ENCODE assay signal across 8 cellular contexts in the genomic region with DNA sequence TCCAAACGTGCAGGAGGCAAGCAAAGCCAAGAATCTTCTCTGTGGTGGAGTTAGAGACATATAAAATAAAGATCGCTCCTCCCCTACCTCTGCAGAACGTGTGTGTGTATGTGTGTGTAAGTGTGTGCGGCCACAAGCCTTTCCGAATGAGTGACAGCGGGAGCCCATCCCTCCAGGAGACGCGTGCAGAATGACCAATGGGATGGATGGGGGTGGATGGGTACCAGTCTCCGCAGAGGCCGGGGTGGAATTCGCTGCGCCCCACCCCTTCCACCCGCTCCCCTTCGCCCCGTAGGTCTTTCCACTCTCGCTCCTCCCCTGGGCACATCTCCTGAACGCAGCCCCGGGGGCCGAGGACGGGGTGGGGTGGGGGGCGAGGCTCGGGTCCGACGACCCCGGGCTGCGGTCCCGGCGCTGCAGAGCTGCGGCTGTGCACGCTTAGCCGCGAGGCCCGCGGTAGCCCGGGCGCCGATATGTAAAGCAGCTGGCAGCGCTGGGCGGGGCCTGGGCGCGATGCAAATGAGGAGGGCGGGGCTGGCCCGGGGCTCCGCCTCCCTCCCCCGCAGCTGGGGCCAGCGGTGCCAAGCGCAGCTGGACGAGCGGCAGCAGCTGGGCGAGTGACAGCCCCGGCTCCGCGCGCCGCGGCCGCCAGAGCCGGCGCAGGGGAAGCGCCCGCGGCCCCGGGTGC.
DNase-seq lines count a peak whose midpoint lies in the region; ATAC-seq and TF ChIP-seq lines count a peak whose summit lies in the region.

Gene PRKCB, plus strand, starts transcription at position 594 of the 688 bp plus-strand sequence.

- H3K27ac ChIP-seq in muscle layer of duodenum (ENCODE audit: low read length), result no peak within 1 kb of the TSS

- no peaks in the 10 kb centered on the region for H3K9me3 ChIP-seq in muscle layer of duodenum (ENCODE audit: control insufficient read depth in 1 of 2, low read length in 2 of 2)

- peaks cover 0 to 26% of the 10 kb centered on the region in 2 donors for H3K4me1 ChIP-seq in muscle layer of duodenum (ENCODE audit: control insufficient read depth in 1 of 2, insufficient read depth in 2 of 2, low read length in 2 of 2)

- peak within 1 kb of the TSS; percentile 39 to 76 for H3K4me3 ChIP-seq in muscle layer of duodenum (ENCODE audit: low read depth in 1 of 2, low read length in 2 of 2)

- H3K36me3 ChIP-seq in muscle layer of duodenum (ENCODE audit: control insufficient read depth in 1 of 2, insufficient read depth in 2 of 2, low read length in 2 of 2), result no peaks in the 10 kb centered on the region

- TF ChIP-seq POLR2A in erythroblast (IDR thresholded peaks at IDR 0.05; ENCODE audit: low read length), result no peak

- peaks cover 3% of the 10 kb centered on the region for H3K27me3 ChIP-seq in muscle layer of duodenum (ENCODE audit: low read depth, low read length)

- peak; percentile 63 for ATAC-seq in GM18517 (IDR thresholded peaks at IDR 0.05; ENCODE audit: unreplicated experiment)
- peak; percentile 84 for ATAC-seq in HG02798 (IDR thresholded peaks at IDR 0.05; ENCODE audit: poor library complexity, unreplicated experiment)

- DNase-seq in NCI-H748 (lab: John Stamatoyannopoulos, UW; ENCODE audit: unreplicated experiment), result peak; percentile 79
- DNase-seq in activated CD8-positive, alpha-beta memory T cell treated with anti-CD3 and anti-CD28 coated beads, Interleukin-2, amount 50 U/mL, for 4 hours, result peak; percentile 93
- DNase-seq in erythroblast (lab: John Stamatoyannopoulos, UW), result peak; percentile 88 to 92
- peak; percentile 82 for DNase-seq in stimulated activated CD8-positive, alpha-beta memory T cell treated with anti-CD3 and anti-CD28 coated beads, Interleukin-7, amount 100 ng/mL, for 24 hours (ENCODE audit: low read depth)
- no peak for DNase-seq in SHP77 (lab: John Stamatoyannopoulos, UW)

Comparison
In these comparisons a context has a peak if more than half of its experiments do, and no peak if none do; other contexts are left out.
1. DNase-seq: peak in NCI-H748 (single experiment), activated CD8-positive, alpha-beta memory T cell treated with anti-CD3 and anti-CD28 coated beads, Interleukin-2, amount 50 U/mL, for 4 hours (single experiment), erythroblast (2 of 2) and stimulated activated CD8-positive, alpha-beta memory T cell treated with anti-CD3 and anti-CD28 coated beads, Interleukin-7, amount 100 ng/mL, for 24 hours (single experiment); none in SHP77 (0 of 2).